In genomic region chrX:39891781-39892180, GRCh38 we compare ENCODE assay signal across 14 cellular contexts.
A peak's percentile ranks its signal among the peaks of the same experiment; 100 is the strongest.
DNase-seq lines count a peak whose midpoint lies in the region; ATAC-seq and TF ChIP-seq lines count a peak whose summit lies in the region.
"Had no signal": no experiment of that assay in that cellular context is flagged by ENCODE, and none has a peak within 500 bp of the region (broad histone marks: within the 10 kb centered on the region; RNA-seq: fewer than 3 reads in every experiment).

No MANE protein-coding gene starts in this region.

- H3K9me3 Mint-ChIP-seq in activated CD4-positive, alpha-beta T cell treated with anti-CD3 and anti-CD28 coated beads, Interleukin-2, amount 10 ng/mL, durations not matched to agents 24 days and 14 days, result no peaks in the 10 kb centered on the region
- H3K9me3 Mint-ChIP-seq in naive thymus-derived CD8-positive, alpha-beta T cell, result no peaks in the 10 kb centered on the region
- H3K9me3 Mint-ChIP-seq: effector memory CD8-positive, alpha-beta T cell had no signal

- H3K27me3 Mint-ChIP-seq in activated CD4-positive, alpha-beta T cell treated with anti-CD3 and anti-CD28 coated beads, Interleukin-2, amount 10 ng/mL, durations not matched to agents 24 days and 14 days, result no peaks in the 10 kb centered on the region
- no peaks in the 10 kb centered on the region for H3K27me3 Mint-ChIP-seq in naive thymus-derived CD8-positive, alpha-beta T cell
- H3K27me3 Mint-ChIP-seq: effector memory CD8-positive, alpha-beta T cell had no signal

- POLR2A ChIA-PET in RWPE1 (lab: Yijun Ruan, JAX; ENCODE audit: low non-redundant PET), result no interaction called here
- POLR2A ChIA-PET in naive thymus-derived CD8-positive, alpha-beta T cell (lab: Charles Lee), result interaction anchor here (1.1 kb wide), 1 partner anchor 15 kb away, joined by 3 read pairs; no protein-coding TSS in a partner anchor

- peaks cover 25% of the 10 kb centered on the region for H3K4me1 Mint-ChIP-seq in activated CD4-positive, alpha-beta T cell treated with anti-CD3 and anti-CD28 coated beads, Interleukin-2, amount 10 ng/mL, durations not matched to agents 24 days and 14 days
- H3K4me1 Mint-ChIP-seq in naive thymus-derived CD8-positive, alpha-beta T cell, result peaks cover 7 to 11% (median 11%) of the 10 kb centered on the region in 4 donors

- DNase-seq in activated CD4-positive, alpha-beta T cell treated with anti-CD3 and anti-CD28 coated beads, Interleukin-2, amount 10 ng/mL, durations not matched to agents 24 days and 14 days, result peak; percentile 64
- no peak for DNase-seq in activated CD4-positive, alpha-beta T cell treated with anti-CD3 and anti-CD28 coated beads, Interleukin-2, amount 50 U/mL, for 1 hour
- DNase-seq in RWPE1 (ENCODE audit: low spot score) (peak; percentile 60), GOT3 (lab: John Stamatoyannopoulos, UW) (no peak)
- DNase-seq in naive thymus-derived CD8-positive, alpha-beta T cell, result peak in 2 of 10 donors; percentile 21 to 26
- DNase-seq: effector memory CD8-positive, alpha-beta T cell; hypothalamus; mucosa of descending colon; NCI-H2171 treated with DMSO at 0.1 percent for 48 hours; SJCRH30; small intestine had no signal

- TF ChIP-seq CTCF in RWPE1 (conservative IDR thresholded peaks at IDR 0.05; ENCODE audit: low read depth), result no peak

- peak overlapping the region; percentile 72; the same call in 1 of the 2 replicates for H3K27ac ChIP-seq in RWPE1
- H3K27ac ChIP-seq: SJCRH30 had no signal

- H3K36me3 Mint-ChIP-seq in activated CD4-positive, alpha-beta T cell treated with anti-CD3 and anti-CD28 coated beads, Interleukin-2, amount 10 ng/mL, durations not matched to agents 24 days and 14 days (ENCODE audit: low read depth), result no peaks in the 10 kb centered on the region
- H3K36me3 Mint-ChIP-seq in naive thymus-derived CD8-positive, alpha-beta T cell, result no peaks in the 10 kb centered on the region

- ATAC-seq in HG03108 (IDR thresholded peaks at IDR 0.05; ENCODE audit: unreplicated experiment) (peak; percentile 54), GM21528 (IDR thresholded peaks at IDR 0.05; ENCODE audit: low FRiP score, unreplicated experiment) (no peak), HG03135 (IDR thresholded peaks at IDR 0.05; ENCODE audit: unreplicated experiment) (no peak)
- peak; percentile 33 to 37 for ATAC-seq in naive thymus-derived CD8-positive, alpha-beta T cell
- ATAC-seq: effector memory CD8-positive, alpha-beta T cell; mucosa of descending colon had no signal

- intact Hi-C loops in activated CD4-positive, alpha-beta T cell treated with anti-CD3 and anti-CD28 coated beads, Interleukin-2, amount 10 ng/mL, durations not matched to agents 24 days and 14 days (cut with micrococcal nuclease), result no loop called here

- H3K27ac Mint-ChIP-seq in activated CD4-positive, alpha-beta T cell treated with anti-CD3 and anti-CD28 coated beads, Interleukin-2, amount 10 ng/mL, durations not matched to agents 24 days and 14 days, result peak overlapping the region; percentile 63
- H3K27ac Mint-ChIP-seq in naive thymus-derived CD8-positive, alpha-beta T cell, result peak overlapping the region in 9 of 10 donors; percentile 7 to 87 (median 71)
- H3K27ac Mint-ChIP-seq: effector memory CD8-positive, alpha-beta T cell had no signal

- no peak overlapping the region for H3K4me3 Mint-ChIP-seq in activated CD4-positive, alpha-beta T cell treated with anti-CD3 and anti-CD28 coated beads, Interleukin-2, amount 10 ng/mL, durations not matched to agents 24 days and 14 days
- peak overlapping the region in 7 of 10 donors; percentile 4 to 54 (median 31) for H3K4me3 Mint-ChIP-seq in naive thymus-derived CD8-positive, alpha-beta T cell
- H3K4me3 Mint-ChIP-seq: effector memory CD8-positive, alpha-beta T cell had no signal

- CTCF ChIA-PET in RWPE1 (lab: Yijun Ruan, JAX), result interaction anchor here (0.6 kb wide), 1 partner anchor 60 kb away, joined by 3 read pairs; no protein-coding TSS in a partner anchor

Comparison
In these comparisons a context has a peak if more than half of its experiments do, and no peak if none do; other contexts are left out.
1. DNase-seq: peak in activated CD4-positive, alpha-beta T cell treated with anti-CD3 and anti-CD28 coated beads, Interleukin-2, amount 10 ng/mL, durations not matched to agents 24 days and 14 days (single experiment) and RWPE1 (single experiment); none in activated CD4-positive, alpha-beta T cell treated with anti-CD3 and anti-CD28 coated beads, Interleukin-2, amount 50 U/mL, for 1 hour (single experiment) and GOT3 (single experiment).
2. ATAC-seq: peak in HG03108 (single experiment) and naive thymus-derived CD8-positive, alpha-beta T cell (2 of 2); none in GM21528 (single experiment) and HG03135 (single experiment).